10 cellular contexts compared by ENCODE assay signal in genomic region chr17:21427727-21428126, GRCh38. TPM values are rescaled to one million over a fixed set of nuclear protein-coding genes. Genes with fewer than 3 reads are reported as not detected.
"Had no signal": no experiment of that assay in that cellular context is flagged by ENCODE, and none has a peak within 500 bp of the region (broad histone marks: within the 10 kb centered on the region; RNA-seq: fewer than 3 reads in every experiment).

No MANE protein-coding gene starts in this region.

RNA-seq across cellular contexts. Expression of gene KCNJ12, which starts 51.6 kb away (rescaled TPM):
- total RNA-seq: activated B cell treated with CpG ODN at 0.5 μM for 24 hours; activated CD4-positive, alpha-beta memory T cell treated with anti-CD3 and anti-CD28 coated beads for 36 hours; activated CD4-positive, alpha-beta T cell treated with anti-CD3 and anti-CD28 coated beads, Interleukin-2, amount 10 ng/mL, durations not matched to agents 24 days and 14 days; activated CD8-positive, alpha-beta memory T cell treated with anti-CD3 and anti-CD28 coated beads for 36 hours; activated CD8-positive, alpha-beta T cell treated with anti-CD3 and anti-CD28 coated beads for 36 hours; activated naive CD4-positive, alpha-beta T cell treated with anti-CD3 and anti-CD28 coated beads for 36 hours; activated naive CD4-positive, alpha-beta T cell treated with anti-CD3 and anti-CD28 coated beads, Interleukin-2, amount 50 U/mL, for 72 hours; activated naive CD8-positive, alpha-beta T cell treated with anti-CD3 and anti-CD28 coated beads for 36 hours; activated T-cell treated with anti-CD3 and anti-CD28 coated beads, Interleukin-2, amount 50 U/mL, for 72 hours; activated T-helper 1 cell treated with anti-CD3 and anti-CD28 coated beads, Interleukin-12 subunit alpha, Interleukin-12 subunit beta, Interleukin-2, Interleukin-4 antibody, amounts not matched to agents 30 ng/mL and 10 ng/mL and 1 ng/mL, durations not matched to agents 14 hours and 24 hours and 36 hours had no signal
